In the genomic region with DNA sequence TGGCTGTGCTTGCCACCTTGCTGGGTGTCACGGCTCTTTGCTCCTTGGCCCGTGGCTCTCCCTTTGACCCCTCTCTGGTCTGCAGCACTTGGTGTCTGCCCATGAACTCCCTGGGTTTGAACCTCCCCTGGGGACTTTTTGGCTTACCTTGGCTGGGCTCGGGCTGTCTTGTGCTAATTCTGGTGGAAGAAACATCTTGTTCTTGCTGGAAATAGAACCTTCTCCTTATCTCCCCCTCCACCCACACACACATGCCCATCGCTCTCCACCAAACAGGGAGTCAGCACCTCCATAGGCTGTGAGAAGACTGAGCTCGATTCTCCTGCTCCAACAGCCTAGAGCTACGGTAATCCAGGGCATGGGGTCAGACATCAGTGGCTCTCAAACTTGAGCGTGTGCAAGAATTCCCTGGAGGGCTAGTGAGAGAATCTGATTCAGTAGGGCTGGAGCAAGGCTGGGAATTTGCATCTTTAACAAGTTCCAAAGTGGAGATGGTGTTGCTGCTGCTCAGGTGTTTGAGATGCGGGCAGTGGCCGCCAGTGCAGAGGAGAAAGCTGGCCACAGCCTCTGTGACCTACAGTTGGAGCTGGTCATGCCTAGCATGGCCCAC, we compare ENCODE assay signal across 15 cellular contexts.
"Had no signal": no experiment of that assay in that cellular context is flagged by ENCODE, and none has a peak within 500 bp of the region (broad histone marks: within the 10 kb centered on the region; RNA-seq: fewer than 3 reads in every experiment).

No MANE protein-coding gene starts in this region.

- H3K27me3 ChIP-seq: breast epithelium, dorsolateral prefrontal cortex, right lobe of liver, suprapubic skin had no signal

- DNase-seq: activated CD4-positive, alpha-beta T cell treated with anti-CD3 and anti-CD28 coated beads, Interleukin-2, amount 50 U/mL, for 1 hour; activated naive CD4-positive, alpha-beta T cell treated with Interleukin-2 at 50 U/mL for 16 hours; activated T-cell treated with anti-CD3 and anti-CD28 coated beads for 4 hours; hypothalamus; mesendoderm; natural killer cell; nucleus accumbens; right lobe of liver; spleen; SW 1271 had no signal

- H3K36me3 ChIP-seq: breast epithelium, right lobe of liver, spleen, suprapubic skin had no signal

- ATAC-seq: activated T-helper 17 cell treated with anti-CD3 and anti-CD28 coated beads, Interleukin-2, amount 50 U/mL, for 72 hours; natural killer cell; right lobe of liver had no signal

- H3K4me1 ChIP-seq: breast epithelium, right lobe of liver, spleen had no signal

- H3K9me3 ChIP-seq: breast epithelium, right lobe of liver, spleen, suprapubic skin had no signal

- H3K9me3 Mint-ChIP-seq: activated T-helper 17 cell treated with anti-CD3 and anti-CD28 coated beads, Interleukin-2, amount 50 U/mL, for 72 hours; natural killer cell; stimulated activated naive CD8-positive, alpha-beta T cell treated with anti-CD3 and anti-CD28 coated beads, Interleukin-15, Interleukin-2, amounts not matched to agents 100 ng/mL and 50 ng/mL, for 24 hours had no signal

- H3K4me3 Mint-ChIP-seq: activated T-helper 17 cell treated with anti-CD3 and anti-CD28 coated beads, Interleukin-2, amount 50 U/mL, for 72 hours; natural killer cell; stimulated activated naive CD8-positive, alpha-beta T cell treated with anti-CD3 and anti-CD28 coated beads, Interleukin-15, Interleukin-2, amounts not matched to agents 100 ng/mL and 50 ng/mL, for 24 hours had no signal

- H3K4me3 ChIP-seq: breast epithelium, dorsolateral prefrontal cortex, right lobe of liver, spleen, suprapubic skin had no signal

- H3K27ac ChIP-seq: breast epithelium, right lobe of liver, spleen, suprapubic skin had no signal

- H3K36me3 Mint-ChIP-seq: natural killer cell had no signal

- H3K4me1 Mint-ChIP-seq: activated T-helper 17 cell treated with anti-CD3 and anti-CD28 coated beads, Interleukin-2, amount 50 U/mL, for 72 hours; natural killer cell had no signal
